In the genomic region with DNA sequence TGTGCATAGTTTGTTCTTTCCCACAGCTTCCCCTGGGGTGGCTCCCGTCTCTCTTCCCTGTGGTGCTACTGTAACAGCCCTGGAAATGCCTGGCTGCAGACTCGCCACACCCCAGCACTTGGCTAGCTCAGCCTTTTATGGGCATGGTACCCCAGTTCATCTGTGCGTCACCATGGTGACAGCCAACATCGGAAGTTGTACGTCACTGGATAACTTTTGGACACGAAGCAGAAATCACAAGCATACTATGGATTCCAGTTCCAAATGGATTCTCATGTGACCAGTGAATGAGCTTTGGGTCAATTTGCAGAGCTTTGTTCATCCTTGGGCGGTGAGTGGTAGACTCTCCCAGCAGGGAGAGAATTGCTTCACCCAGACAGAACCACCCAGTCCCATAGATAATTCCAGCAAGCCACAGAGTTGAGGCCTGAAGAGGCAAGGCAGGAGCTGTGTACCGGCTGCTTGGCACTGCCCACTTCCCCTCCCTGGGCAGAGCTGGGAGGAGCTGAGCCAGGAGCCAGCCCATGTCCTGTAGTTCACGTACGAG, we compare ENCODE assay signal across 12 cellular contexts. TPM values are rescaled to one million over a fixed set of nuclear protein-coding genes. Genes with fewer than 3 reads are reported as not detected.
A peak's percentile ranks its signal among the peaks of the same experiment; 100 is the strongest.
DNase-seq lines count a peak whose midpoint lies in the region; ATAC-seq and TF ChIP-seq lines count a peak whose summit lies in the region.
"Had no signal": no experiment of that assay in that cellular context is flagged by ENCODE, and none has a peak within 500 bp of the region (broad histone marks: within the 10 kb centered on the region; RNA-seq: fewer than 3 reads in every experiment).

No MANE protein-coding gene starts in this region.

- H3K4me1 Mint-ChIP-seq in neural progenitor cell, result peaks cover 24% of the 10 kb centered on the region
- H3K4me1 Mint-ChIP-seq: activated naive CD4-positive, alpha-beta T cell treated with anti-CD3 and anti-CD28 coated beads, Interleukin-2, amount 50 U/mL, for 24 hours had no signal

- no peaks in the 10 kb centered on the region for H3K9me3 ChIP-seq in skeletal muscle satellite cell (replicated peaks; ENCODE audit: low read length)
- H3K9me3 ChIP-seq in neural progenitor cell (ENCODE audit: low read depth), result no peaks in the 10 kb centered on the region

- ATAC-seq in left colon, result peak; percentile 94
- ATAC-seq in GM21619 (IDR thresholded peaks at IDR 0.05; ENCODE audit: unreplicated experiment), result no peak

- H3K4me2 ChIP-seq in skeletal muscle satellite cell (ENCODE audit: low read length) (peak overlapping the region; percentile 37), neural progenitor cell (no peak overlapping the region)
- H3K4me2 ChIP-seq: hepatocyte had no signal

- no peaks in the 10 kb centered on the region for H3F3A ChIP-seq in neural progenitor cell (ENCODE audit: low read depth)

- no peak overlapping the region for H3K27ac ChIP-seq in neural progenitor cell
- H3K27ac ChIP-seq: hepatocyte had no signal

- no peak overlapping the region for H3K4me3 Mint-ChIP-seq in neural progenitor cell
- H3K4me3 Mint-ChIP-seq: activated naive CD4-positive, alpha-beta T cell treated with anti-CD3 and anti-CD28 coated beads, Interleukin-2, amount 50 U/mL, for 24 hours had no signal

- H2AFZ ChIP-seq in neural progenitor cell (replicated peaks), result no peak overlapping the region
- H2AFZ ChIP-seq: hepatocyte had no signal

- H3K27me3 Mint-ChIP-seq in neural progenitor cell (ENCODE audit: insufficient read depth, low read depth), result peaks cover 2% of the 10 kb centered on the region

- peaks cover 38% of the 10 kb centered on the region for H3K36me3 ChIP-seq in skeletal muscle satellite cell (ENCODE audit: insufficient read depth, low read length)
- H3K36me3 ChIP-seq in neural progenitor cell, result no peaks in the 10 kb centered on the region

- H3K27me3 ChIP-seq in skeletal muscle satellite cell (ENCODE audit: control insufficient read depth, insufficient read depth, low read length), result no peaks in the 10 kb centered on the region
- H3K27me3 ChIP-seq in neural progenitor cell, result no peaks in the 10 kb centered on the region
- H3K27me3 ChIP-seq: hepatocyte had no signal

- DNase-seq in GM04503 (ENCODE audit: low read depth), result peak; percentile 60
- peak; percentile 35 to 73 for DNase-seq in dermis microvascular lymphatic vessel endothelial cell (ENCODE audit: low read depth in 2 of 2)
- DNase-seq in left colon, result peak; percentile 41 to 59
- DNase-seq in GDM1 (lab: John Stamatoyannopoulos, UW), result no peak
- DNase-seq in neural progenitor cell (ENCODE audit: low spot score), result no peak
- no peak for DNase-seq in activated CD8-positive, alpha-beta memory T cell treated with anti-CD3 and anti-CD28 coated beads, Interleukin-2, amount 50 U/mL, for 4 hours
- DNase-seq: activated CD4-positive, CD25-positive, alpha-beta regulatory T cell treated with anti-CD3 and anti-CD28 coated beads, Interleukin-2, amount 50 U/mL, for 72 hours; NCI-H1105 had no signal

- peaks cover 25% of the 10 kb centered on the region for H3K36me3 Mint-ChIP-seq in neural progenitor cell
- H3K36me3 Mint-ChIP-seq: activated naive CD4-positive, alpha-beta T cell treated with anti-CD3 and anti-CD28 coated beads, Interleukin-2, amount 50 U/mL, for 24 hours had no signal

- no peak overlapping the region for H3K27ac Mint-ChIP-seq in neural progenitor cell
- H3K27ac Mint-ChIP-seq: activated naive CD4-positive, alpha-beta T cell treated with anti-CD3 and anti-CD28 coated beads, Interleukin-2, amount 50 U/mL, for 24 hours had no signal

- H3K4me3 ChIP-seq in skeletal muscle satellite cell (ENCODE audit: low read length) (no peak overlapping the region), neural progenitor cell (no peak overlapping the region)
- H3K4me3 ChIP-seq: hepatocyte had no signal

- no peaks in the 10 kb centered on the region for H3K9me3 Mint-ChIP-seq in neural progenitor cell
- H3K9me3 Mint-ChIP-seq: activated naive CD4-positive, alpha-beta T cell treated with anti-CD3 and anti-CD28 coated beads, Interleukin-2, amount 50 U/mL, for 24 hours had no signal

- peak overlapping the region; percentile 59 for H3K9ac ChIP-seq in skeletal muscle satellite cell (ENCODE audit: low read depth, low read length)
- no peak overlapping the region for H3K9ac ChIP-seq in neural progenitor cell

- H3K79me2 ChIP-seq in neural progenitor cell (ENCODE audit: low read depth), result no peaks in the 10 kb centered on the region
- H3K79me2 ChIP-seq: hepatocyte had no signal

- H3K4me1 ChIP-seq in skeletal muscle satellite cell (ENCODE audit: control insufficient read depth, insufficient read depth, low read length) (peaks cover 18% of the 10 kb centered on the region), neural progenitor cell (peaks cover 8% of the 10 kb centered on the region)

- peaks cover 31% of the 10 kb centered on the region for H4K20me1 ChIP-seq in neural progenitor cell (ENCODE audit: low read depth)

- intact Hi-C loops in left colon (cut with DNase I, micrococcal nuclease), result no loop called here

- no peak for TF ChIP-seq CTCF in neural progenitor cell (IDR thresholded peaks at IDR 0.05)

RNA-seq across cellular contexts. Expression of a gene that starts 54.4 kb away (rescaled TPM):
- 626 and 1,224 TPM in 2 replicates for total RNA-seq in dermis microvascular lymphatic vessel endothelial cell
- total RNA-seq in left colon, result 10 to 100 TPM; 35.3 to 79.7 TPM
- total RNA-seq in skeletal muscle satellite cell (2012; rRNA removed), result 75.5 and 113 TPM in 2 replicates
- total RNA-seq in neural progenitor cell (ENCODE audit: low replicate concordance), result 73.6 and 139 TPM in 2 replicates

RNA-seq across cellular contexts. Expression of a gene that starts 54.5 kb away (rescaled TPM):
- total RNA-seq in dermis microvascular lymphatic vessel endothelial cell, result 1,098 and 1,589 TPM in 2 replicates
- total RNA-seq in left colon, result 10 to 100 TPM; 19.6 to 65.3 TPM
- 112 and 149 TPM in 2 replicates for total RNA-seq in skeletal muscle satellite cell (2012; rRNA removed)
- 105 and 120 TPM in 2 replicates for total RNA-seq in neural progenitor cell (ENCODE audit: low replicate concordance)

Comparison
In these comparisons a context has a peak if more than half of its experiments do, and no peak if none do; other contexts are left out.
1. DNase-seq: peak in GM04503 (single experiment), dermis microvascular lymphatic vessel endothelial cell (2 of 2) and left colon (2 of 2); none in GDM1 (single experiment), neural progenitor cell (single experiment) and activated CD8-positive, alpha-beta memory T cell treated with anti-CD3 and anti-CD28 coated beads, Interleukin-2, amount 50 U/mL, for 4 hours (single experiment).